8 cellular contexts compared by ENCODE assay signal in the genomic region with DNA sequence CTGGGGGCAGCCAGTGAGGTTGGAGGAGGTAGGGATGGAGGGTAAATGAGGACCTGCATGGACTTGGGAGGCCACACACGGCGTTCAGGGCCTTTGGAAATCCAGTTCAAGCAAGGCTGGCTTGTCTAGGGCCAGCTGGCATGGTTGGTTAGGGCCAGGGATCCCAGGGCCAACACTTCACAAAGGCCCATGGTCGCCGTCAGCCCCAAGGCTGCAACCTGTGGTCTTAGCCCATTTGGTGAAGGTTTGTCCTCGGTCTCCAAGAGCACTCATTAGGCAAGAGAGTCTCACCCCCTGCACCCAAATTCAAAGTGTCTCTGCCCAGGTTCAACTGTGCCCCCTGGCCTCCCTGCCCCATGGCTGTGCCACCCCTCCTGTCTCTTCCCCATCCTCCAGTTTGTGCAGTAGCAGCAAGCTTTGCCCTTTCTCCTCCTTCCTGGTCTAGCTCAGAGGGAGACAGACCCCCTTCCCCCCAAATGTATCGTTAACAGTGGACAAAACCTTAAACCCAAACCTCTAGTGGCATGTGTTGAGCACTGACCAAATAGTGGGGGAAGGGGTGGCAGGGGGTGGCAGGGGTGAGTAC.
A peak's percentile ranks its signal among the peaks of the same experiment; 100 is the strongest.
DNase-seq lines count a peak whose midpoint lies in the region; ATAC-seq, FAIRE-seq and TF ChIP-seq lines count a peak whose summit lies in the region.

No MANE protein-coding gene starts in this region.

- H3K27me3 ChIP-seq in breast epithelium (no peaks in the 10 kb centered on the region), lower lobe of right lung (ENCODE audit: low read depth) (no peaks in the 10 kb centered on the region), tibial nerve (no peaks in the 10 kb centered on the region)

- H3K27ac ChIP-seq in breast epithelium (peak overlapping the region; percentile 91 to 97), lower lobe of right lung (peak overlapping the region; percentile 87), tibial nerve (peak overlapping the region; percentile 86 to 97 (median 90))

- ATAC-seq in lower lobe of right lung (no peak), GM19463 (IDR thresholded peaks at IDR 0.05; ENCODE audit: unreplicated experiment) (no peak)

- CTCF ChIA-PET in MCF 10A (lab: Yijun Ruan, JAX): interaction anchor here (0.6 to 6.2 kb wide), 21 partner anchors 13 to 1024 kb away, joined by 3 to 90 read pairs (median 4); partner anchors contain the start of genes RAD52 and WNK1

- no peaks in the 10 kb centered on the region for H3K36me3 ChIP-seq in breast epithelium
- no peaks in the 10 kb centered on the region for H3K36me3 ChIP-seq in lower lobe of right lung
- peaks cover 0 to 7% (median 0%) of the 10 kb centered on the region in 3 donors for H3K36me3 ChIP-seq in tibial nerve

- H3K9me3 ChIP-seq in breast epithelium: no peaks in the 10 kb centered on the region
- no peaks in the 10 kb centered on the region for H3K9me3 ChIP-seq in lower lobe of right lung
- H3K9me3 ChIP-seq in tibial nerve: no peaks in the 10 kb centered on the region

- FAIRE-seq in urothelium cell line (lab: Jason Lieb, UNC): no peak

- WGBS in tibial nerve, 2 donors: 79 to 82% methylated on average over 6 of the region's 6 CpGs

- TF ChIP-seq POLR2A in breast epithelium (IDR thresholded peaks at IDR 0.05) (no peak), tibial nerve (IDR thresholded peaks at IDR 0.05) (no peak)

- TF ChIP-seq CTCF in breast epithelium (IDR thresholded peaks at IDR 0.05): no peak
- TF ChIP-seq CTCF in MCF 10A (IDR thresholded peaks at IDR 0.05; ENCODE audit: unreplicated experiment): no peak
- no peak for TF ChIP-seq CTCF in lower lobe of right lung (IDR thresholded peaks at IDR 0.05)
- TF ChIP-seq CTCF in tibial nerve (IDR thresholded peaks at IDR 0.05): no peak

- no peak overlapping the region for H3K4me3 Mint-ChIP-seq in MCF 10A (ENCODE audit: unreplicated experiment)
- peak overlapping the region; percentile 81 for H3K4me3 Mint-ChIP-seq in activated naive CD8-positive, alpha-beta T cell treated with anti-CD3 and anti-CD28 coated beads for 36 hours

- BruUV-seq in MCF 10A (replicated peaks; lab: Mats Ljungman, UMichigan): no TSS peak

- H3K36me3 Mint-ChIP-seq in MCF 10A (ENCODE audit: insufficient read depth, unreplicated experiment): peaks cover 7% of the 10 kb centered on the region
- H3K36me3 Mint-ChIP-seq in activated naive CD8-positive, alpha-beta T cell treated with anti-CD3 and anti-CD28 coated beads for 36 hours: no peaks in the 10 kb centered on the region

- POLR2A ChIA-PET in MCF 10A (lab: Yijun Ruan, JAX): interaction anchor here (0.9 to 15.3 kb wide), 9 partner anchors 178 to 380 kb away, joined by 3 to 336 read pairs (median 12); partner anchors contain the start of genes RAD52 and WNK1

- H3K27me3 Mint-ChIP-seq in MCF 10A (ENCODE audit: insufficient read depth, unreplicated experiment): no peaks in the 10 kb centered on the region
- H3K27me3 Mint-ChIP-seq in activated naive CD8-positive, alpha-beta T cell treated with anti-CD3 and anti-CD28 coated beads for 36 hours: no peaks in the 10 kb centered on the region

- DNase-seq in breast epithelium (ENCODE audit: low spot score in 2 of 2) (no peak), MCF 10A (ENCODE audit: unreplicated experiment) (no peak), lower lobe of right lung (no peak), tibial nerve (ENCODE audit: low spot score in 2 of 2) (no peak), urothelium cell line (ENCODE audit: low spot score) (no peak), HuH-7 (ENCODE audit: low spot score) (no peak)
- DNase-seq in activated naive CD8-positive, alpha-beta T cell treated with anti-CD3 and anti-CD28 coated beads for 36 hours: no peak

- intact Hi-C loops in breast epithelium (cut with DNase I; ENCODE audit: low total_unique reads) (no loop called here), MCF 10A (cut with micrococcal nuclease) (no loop called here), lower lobe of right lung (cut with DNase I) (no loop called here)

- TF ChIP-seq EP300 in tibial nerve (IDR thresholded peaks at IDR 0.05): no peak

- H3K4me1 ChIP-seq in breast epithelium (peaks cover 5 to 6% of the 10 kb centered on the region in 2 donors), lower lobe of right lung (peaks cover 31% of the 10 kb centered on the region), tibial nerve (peaks cover 0 to 31% (median 19%) of the 10 kb centered on the region in 4 donors)

- peaks cover 21% of the 10 kb centered on the region for H3K4me1 Mint-ChIP-seq in MCF 10A (ENCODE audit: insufficient read depth, unreplicated experiment)
- peaks cover 40% of the 10 kb centered on the region for H3K4me1 Mint-ChIP-seq in activated naive CD8-positive, alpha-beta T cell treated with anti-CD3 and anti-CD28 coated beads for 36 hours

- H3K4me3 ChIP-seq in breast epithelium (peak overlapping the region in 2 of 3 donors; percentile 71 to 75), lower lobe of right lung (peak overlapping the region; percentile 71), tibial nerve (peak overlapping the region in 2 of 4 donors; percentile 78 to 82)

- H3K27ac Mint-ChIP-seq in MCF 10A (ENCODE audit: low read depth, unreplicated experiment): no peak overlapping the region
- peak overlapping the region; percentile 60 for H3K27ac Mint-ChIP-seq in activated naive CD8-positive, alpha-beta T cell treated with anti-CD3 and anti-CD28 coated beads for 36 hours

- no peaks in the 10 kb centered on the region for H3K9me3 Mint-ChIP-seq in MCF 10A (ENCODE audit: unreplicated experiment)
- no peaks in the 10 kb centered on the region for H3K9me3 Mint-ChIP-seq in activated naive CD8-positive, alpha-beta T cell treated with anti-CD3 and anti-CD28 coated beads for 36 hours
